ENCODE assay signal across 13 cellular contexts in genomic region chr2:127158614-127159290, GRCh38. TPM values are rescaled to one million over a fixed set of nuclear protein-coding genes. Genes with fewer than 3 reads are reported as not detected.
DNase-seq lines count a peak whose midpoint lies in the region; ATAC-seq and TF ChIP-seq lines count a peak whose summit lies in the region.
"Had no signal": no experiment of that assay in that cellular context is flagged by ENCODE, and none has a peak within 500 bp of the region (broad histone marks: within the 10 kb centered on the region; RNA-seq: fewer than 3 reads in every experiment).

No MANE protein-coding gene starts in this region.

- H3K4me3 ChIP-seq in OCI-LY7 (ENCODE audit: low read depth, low read length, poor library complexity, severe bottlenecking) (no peak overlapping the region), spleen (no peak overlapping the region)

- ATAC-seq in GM19043 (IDR thresholded peaks at IDR 0.05; ENCODE audit: low read depth, unreplicated experiment) (peak; percentile 69), HG02798 (IDR thresholded peaks at IDR 0.05; ENCODE audit: poor library complexity, unreplicated experiment) (peak; percentile 67)
- ATAC-seq: foreskin keratinocyte had no signal

- POLR2A ChIA-PET in OCI-LY7 (lab: Charles Lee) = interaction anchor here (0.6 kb wide), 1 partner anchor 91 kb away, joined by 10 read pairs; no protein-coding TSS in a partner anchor

- no peak overlapping the region for H2AFZ ChIP-seq in OCI-LY7 (ENCODE audit: low read length)

- H3K27ac ChIP-seq in OCI-LY7 (ENCODE audit: low read depth, low read length, poor library complexity, severe bottlenecking) (no peak overlapping the region), spleen (no peak overlapping the region)
- H3K27ac ChIP-seq: foreskin keratinocyte had no signal

- no TSS peak for BruUV-seq in OCI-LY7 (replicated peaks; lab: Mats Ljungman, UMichigan)

- intact Hi-C loops in OCI-LY7 (cut with micrococcal nuclease; ENCODE audit: unreplicated experiment) = no loop called here
- intact Hi-C loops in spleen (cut with DNase I; ENCODE audit: low total_unique reads) = no loop called here

- H3K4me1 ChIP-seq in OCI-LY7 (ENCODE audit: insufficient read depth, low read length, poor library complexity, severe bottlenecking) = no peaks in the 10 kb centered on the region
- H3K4me1 ChIP-seq in spleen = peaks cover 0 to 45% (median 16%) of the 10 kb centered on the region in 6 donors

- H3K9me3 ChIP-seq in OCI-LY7 (ENCODE audit: low read length) = no peaks in the 10 kb centered on the region
- no peaks in the 10 kb centered on the region for H3K9me3 ChIP-seq in spleen
- H3K9me3 ChIP-seq: Caco-2 had no signal

- CTCF ChIA-PET in OCI-LY7 (lab: Charles Lee; ENCODE audit: unreplicated experiment) = no interaction called here

- WGBS in spleen, 5 donors = 52 to 59% (median 54%) methylated on average over 11 of the region's 11 CpGs

- H3K9me2 ChIP-seq in OCI-LY7 (ENCODE audit: insufficient read depth, low read length) = no peaks in the 10 kb centered on the region

- no peaks in the 10 kb centered on the region for H4K20me1 ChIP-seq in OCI-LY7 (ENCODE audit: insufficient read depth, low read length)

- no peaks in the 10 kb centered on the region for H3K79me2 ChIP-seq in OCI-LY7 (ENCODE audit: insufficient read depth, low read depth, low read length)

- TF ChIP-seq POLR2A in spleen (IDR thresholded peaks at IDR 0.05) = no peak

- peak; percentile 12 for DNase-seq in OCI-LY7 (ENCODE audit: low spot score)
- peak; percentile 33 for DNase-seq in spleen
- DNase-seq in NK-92 treated with Interleukin-12 subunit alpha and Interleukin-12 subunit beta, amount 100 ng/mL, for 24 hours (lab: John Stamatoyannopoulos, UW) = no peak
- no peak for DNase-seq in cerebellar cortex (ENCODE audit: low spot score)
- no peak for DNase-seq in medulla oblongata (ENCODE audit: extremely low spot score)
- DNase-seq: activated CD8-positive, alpha-beta memory T cell treated with anti-CD3 and anti-CD28 coated beads, Interleukin-2, amount 50 U/mL, for 48 hours; amygdala; Caco-2; foreskin keratinocyte; NCI-H1092 treated with DMSO at 0.1 percent for 48 hours; NCI-H345 had no signal

- H3K4me2 ChIP-seq in OCI-LY7 (ENCODE audit: low read length) = no peak overlapping the region

- no peaks in the 10 kb centered on the region for H3K36me3 ChIP-seq in OCI-LY7 (ENCODE audit: insufficient read depth, low read length)
- H3K36me3 ChIP-seq in spleen = no peaks in the 10 kb centered on the region

- H3K27me3 ChIP-seq in spleen (replicated peaks in 1 of 7) = no peaks in the 10 kb centered on the region
- H3K27me3 ChIP-seq: foreskin keratinocyte had no signal

- TF ChIP-seq CTCF in OCI-LY7 (conservative IDR thresholded peaks at IDR 0.05; ENCODE audit: low read length) (no peak), spleen (IDR thresholded peaks at IDR 0.05 in 8 of 11, conservative IDR thresholded peaks at IDR 0.05 in 3 of 11) (no peak)

RNA-seq across cellular contexts. Expression of gene BIN1, which starts 51.8 kb away (rescaled TPM):
- total RNA-seq in OCI-LY7 (2014; rRNA removed; shearing (Covaris generic)) = 1.5 and 3.0 TPM in 2 replicates
- total RNA-seq in OCI-LY7 (2022) (9.8 and 14.1 TPM in 2 replicates), spleen (100 to 1,000 TPM in 2 of 7 donors, 10 to 100 TPM in 5; 60.0 to 123 (median 68.8) TPM)
- 100 to 1,000 TPM in 1 of 3 donors, 10 to 100 TPM in 2; 57.2 to 106 (median 71.9) TPM for polyA plus RNA-seq in spleen

Comparison
In these comparisons a context has a peak if more than half of its experiments do, and no peak if none do; other contexts are left out.
1. DNase-seq: peak in OCI-LY7 (single experiment) and spleen (single experiment); none in NK-92 treated with Interleukin-12 subunit alpha and Interleukin-12 subunit beta, amount 100 ng/mL, for 24 hours (single experiment), cerebellar cortex (single experiment) and medulla oblongata (single experiment).
2. RNA of gene BIN1, which starts 51.8 kb away (total RNA-seq): 60.0 to 123 TPM in spleen; 1.5 to 14.1 TPM in OCI-LY7; every median in the first group is over 4 times any median in the second.